27 cellular contexts compared by ENCODE assay signal in the genomic region with DNA sequence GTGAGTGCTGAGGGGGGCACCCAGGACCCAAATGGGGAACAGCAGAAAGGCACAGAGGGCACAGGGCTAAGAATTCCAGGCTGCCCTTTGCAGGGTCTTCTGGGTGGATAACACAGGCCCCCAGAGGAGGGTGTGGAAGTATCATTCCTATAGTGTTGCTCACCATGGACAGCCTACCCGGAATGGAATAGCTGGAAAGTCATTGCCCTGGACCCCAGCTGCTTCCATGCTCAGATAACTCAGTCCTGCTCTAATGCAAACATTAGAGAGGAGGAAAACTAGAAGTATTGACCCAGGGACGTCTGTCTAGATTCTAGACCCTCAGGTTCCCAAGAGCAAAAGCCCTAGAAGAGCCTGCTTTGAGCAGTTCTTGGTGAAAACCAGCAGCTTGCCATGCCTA. TPM values are rescaled to one million over a fixed set of nuclear protein-coding genes. Genes with fewer than 3 reads are reported as not detected.
"Had no signal": no experiment of that assay in that cellular context is flagged by ENCODE, and none has a peak within 500 bp of the region (broad histone marks: within the 10 kb centered on the region; RNA-seq: fewer than 3 reads in every experiment).

No MANE protein-coding gene starts in this region.

- H3K27me3 ChIP-seq: body of pancreas, cardiac muscle cell, colonic mucosa, gastroesophageal sphincter, hepatocyte, ovary, tibial nerve had no signal

- H3K4me1 Mint-ChIP-seq: natural killer cell had no signal

- H3K4me3 ChIP-seq: body of pancreas, cardiac muscle cell, colonic mucosa, gastroesophageal sphincter, hepatocyte, ovary, spleen, tibial nerve had no signal

- H3K4me3 Mint-ChIP-seq: activated T-cell treated with anti-CD3 and anti-CD28 coated beads, Interleukin-2, amount 50 U/mL, for 72 hours; natural killer cell; T-helper 2 cell treated with Interferon-gamma antibody and Interleukin-4, amounts not matched to agents 5 μg/mL and 100 μg/mL, for 36 hours had no signal

- H3K4me1 ChIP-seq: body of pancreas, colonic mucosa, spleen, tibial nerve had no signal

- H3K4me2 ChIP-seq: hepatocyte had no signal

- ATAC-seq: activated naive CD4-positive, alpha-beta T cell treated with anti-CD3 and anti-CD28 coated beads, Interleukin-2, amount 50 U/mL, for 72 hours; activated T-cell treated with anti-CD3 and anti-CD28 coated beads, Interleukin-2, amount 50 U/mL, for 72 hours; body of pancreas; gastroesophageal sphincter; left ventricle myocardium superior; natural killer cell had no signal

- DNase-seq: activated CD4-positive, alpha-beta T cell treated with anti-CD3 and anti-CD28 coated beads for 4 hours; activated CD4-positive, alpha-beta T cell treated with anti-CD3 and anti-CD28 coated beads, Interleukin-2, amount 50 U/mL, for 4 hours; activated naive CD4-positive, alpha-beta T cell; activated T-cell treated with anti-CD3 and anti-CD28 coated beads for 4 hours; activated T-cell treated with anti-CD3 and anti-CD28 coated beads, Interleukin-2, amount 50 U/mL, for 72 hours; anterior cingulate cortex; body of pancreas; cerebellar nuclear complex; colonic mucosa; effector CD8-positive, alpha-beta T cell; islet precursor cell; left ventricle myocardium superior; midbrain; natural killer cell; ovary; retina; spleen; stimulated activated naive CD4-positive, alpha-beta T cell; T-helper 1 cell had no signal

- H3K79me2 ChIP-seq: hepatocyte had no signal

- H2AFZ ChIP-seq: hepatocyte had no signal

- H3K9me3 Mint-ChIP-seq: activated naive CD4-positive, alpha-beta T cell treated with anti-CD3 and anti-CD28 coated beads, Interleukin-2, amount 50 U/mL, for 72 hours; activated T-cell treated with anti-CD3 and anti-CD28 coated beads, Interleukin-2, amount 50 U/mL, for 72 hours; natural killer cell; T-helper 2 cell treated with Interferon-gamma antibody and Interleukin-4, amounts not matched to agents 5 μg/mL and 100 μg/mL, for 36 hours had no signal

- H3K36me3 ChIP-seq: cardiac muscle cell, colonic mucosa, gastroesophageal sphincter, ovary, spleen, tibial nerve had no signal

- H3K27ac ChIP-seq: body of pancreas, cardiac muscle cell, colonic mucosa, gastroesophageal sphincter, hepatocyte, ovary, spleen, tibial nerve had no signal

- H3K27ac Mint-ChIP-seq: activated naive CD4-positive, alpha-beta T cell treated with anti-CD3 and anti-CD28 coated beads, Interleukin-2, amount 50 U/mL, for 72 hours; activated T-cell treated with anti-CD3 and anti-CD28 coated beads, Interleukin-2, amount 50 U/mL, for 72 hours; natural killer cell; progenitor cell of endocrine pancreas; T-helper 2 cell treated with Interferon-gamma antibody and Interleukin-4, amounts not matched to agents 5 μg/mL and 100 μg/mL, for 36 hours had no signal

- H3K36me3 Mint-ChIP-seq: activated naive CD4-positive, alpha-beta T cell treated with anti-CD3 and anti-CD28 coated beads, Interleukin-2, amount 50 U/mL, for 72 hours; natural killer cell had no signal

- H3K9me3 ChIP-seq: body of pancreas, colonic mucosa, gastroesophageal sphincter, ovary had no signal

RNA-seq across cellular contexts. Expression of gene SLC6A17, which starts 24.7 kb away (rescaled TPM):
- total RNA-seq: left ventricle myocardium superior, natural killer cell, progenitor cell of endocrine pancreas, spleen, ureter had no signal
- polyA plus RNA-seq: cardiac muscle cell had no signal
